Comparison of ENCODE assay signal across 19 cellular contexts in the genomic region with DNA sequence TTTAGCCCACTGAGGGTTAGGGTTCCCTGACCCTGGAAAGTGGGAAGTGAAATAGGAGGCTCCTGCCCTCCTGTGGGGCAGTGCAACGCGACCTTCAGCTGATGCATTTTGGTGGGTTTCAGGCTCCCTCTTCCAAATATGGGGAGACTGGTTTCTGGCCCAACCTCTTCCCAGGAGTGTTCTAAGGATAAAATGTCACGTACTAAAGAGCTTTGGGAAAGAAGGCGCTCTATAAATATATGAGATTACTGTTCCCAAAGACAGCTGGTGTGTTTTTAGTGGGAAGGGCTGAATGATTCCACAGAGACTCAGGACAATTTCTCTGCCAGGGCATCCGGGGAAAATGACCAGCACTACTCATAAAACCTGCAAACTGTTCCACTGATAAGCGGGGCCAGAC. TPM values are rescaled to one million over a fixed set of nuclear protein-coding genes. Genes with fewer than 3 reads are reported as not detected.
DNase-seq lines count a peak whose midpoint lies in the region; ATAC-seq and TF ChIP-seq lines count a peak whose summit lies in the region.
"Had no signal": no experiment of that assay in that cellular context is flagged by ENCODE, and none has a peak within 500 bp of the region (broad histone marks: within the 10 kb centered on the region; RNA-seq: fewer than 3 reads in every experiment).

No MANE protein-coding gene starts in this region.

- intact Hi-C loops in natural killer cell (cut with micrococcal nuclease) (loop anchor here (5.0 to 10.0 kb wide), 3 partner anchors 154 to 299 kb away; a partner anchor contains a TSS), sciatic nerve (cut with DNase I) (loop anchor here (5.0 kb wide), 1 partner anchor 126 kb away; no protein-coding TSS in a partner anchor)

- H3K4me3 Mint-ChIP-seq in natural killer cell treated with Interleukin-12 subunit alpha and Interleukin-12 subunit beta and Interleukin-15 and Interleukin-18, amount 100 ng/mL, for 72 hours: no peak overlapping the region
- H3K4me3 Mint-ChIP-seq in natural killer cell (no peak overlapping the region), immature natural killer cell (no peak overlapping the region)
- H3K4me3 Mint-ChIP-seq: CD4-positive, alpha-beta T cell; GM23338 had no signal

- peak; percentile 31 for DNase-seq in natural killer cell treated with Interleukin-12 subunit alpha and Interleukin-12 subunit beta and Interleukin-15 and Interleukin-18, amount 100 ng/mL, for 72 hours (ENCODE audit: low spot score)
- DNase-seq in natural killer cell (no peak), immature natural killer cell (no peak), sciatic nerve (ENCODE audit: low spot score) (no peak), NCI-H345 (lab: John Stamatoyannopoulos, UW) (no peak), T-helper 1 cell (no peak)
- DNase-seq: BE2C; Caco-2; CD4-positive, alpha-beta T cell; DND-41; KG1; NCI-H1092 treated with DMSO at 0.1 percent for 48 hours; NCI-H1436 treated with DMSO at 0.1 percent for 48 hours; NCI-H1930; NCI-H510A; NK-92 treated with Interleukin-12 subunit alpha and Interleukin-12 subunit beta, amount 100 ng/mL, for 24 hours; SJCRH30 had no signal

- ATAC-seq in natural killer cell treated with Interleukin-12 subunit alpha and Interleukin-12 subunit beta and Interleukin-15 and Interleukin-18, amount 100 ng/mL, for 72 hours: no peak
- ATAC-seq in natural killer cell (no peak), sciatic nerve (peak; percentile 50), HG03432 (IDR thresholded peaks at IDR 0.05; ENCODE audit: unreplicated experiment) (no peak)
- ATAC-seq: GM23338 had no signal

- no peaks in the 10 kb centered on the region for H3K27me3 Mint-ChIP-seq in natural killer cell treated with Interleukin-12 subunit alpha and Interleukin-12 subunit beta and Interleukin-15 and Interleukin-18, amount 100 ng/mL, for 72 hours
- H3K27me3 Mint-ChIP-seq in natural killer cell (ENCODE audit: low read depth in 2 of 2): no peaks in the 10 kb centered on the region
- peaks cover 10 to 18% (median 10%) of the 10 kb centered on the region in 3 donors for H3K27me3 Mint-ChIP-seq in immature natural killer cell (ENCODE audit: low read depth in 3 of 3)
- H3K27me3 Mint-ChIP-seq: CD4-positive, alpha-beta T cell had no signal

- no peak for TF ChIP-seq CTCF in natural killer cell (IDR thresholded peaks at IDR 0.05)

- H3K36me3 Mint-ChIP-seq in natural killer cell treated with Interleukin-12 subunit alpha and Interleukin-12 subunit beta and Interleukin-15 and Interleukin-18, amount 100 ng/mL, for 72 hours: peaks cover 12% of the 10 kb centered on the region
- peaks cover 7% of the 10 kb centered on the region for H3K36me3 Mint-ChIP-seq in natural killer cell
- H3K36me3 Mint-ChIP-seq in immature natural killer cell: peaks cover 8 to 18% (median 13%) of the 10 kb centered on the region in 3 donors

- H3K4me1 Mint-ChIP-seq in natural killer cell treated with Interleukin-12 subunit alpha and Interleukin-12 subunit beta and Interleukin-15 and Interleukin-18, amount 100 ng/mL, for 72 hours (ENCODE audit: low read depth in 2 of 2): peaks cover 22 to 24% of the 10 kb centered on the region in 2 donors
- H3K4me1 Mint-ChIP-seq in natural killer cell (peaks cover 21 to 22% of the 10 kb centered on the region in 2 donors), immature natural killer cell (peaks cover 20 to 22% of the 10 kb centered on the region in 2 donors)

- H3K27ac Mint-ChIP-seq in natural killer cell treated with Interleukin-12 subunit alpha and Interleukin-12 subunit beta and Interleukin-15 and Interleukin-18, amount 100 ng/mL, for 72 hours: no peak overlapping the region
- H3K27ac Mint-ChIP-seq in natural killer cell: no peak overlapping the region
- H3K27ac Mint-ChIP-seq in immature natural killer cell: peak overlapping the region in 4 of 6 donors; percentile 12 to 50 (median 33)
- H3K27ac Mint-ChIP-seq: GM23338 had no signal

- H3K9me3 Mint-ChIP-seq in natural killer cell treated with Interleukin-12 subunit alpha and Interleukin-12 subunit beta and Interleukin-15 and Interleukin-18, amount 100 ng/mL, for 72 hours: no peaks in the 10 kb centered on the region
- H3K9me3 Mint-ChIP-seq in natural killer cell (no peaks in the 10 kb centered on the region), immature natural killer cell (no peaks in the 10 kb centered on the region)
- H3K9me3 Mint-ChIP-seq: CD4-positive, alpha-beta T cell; GM23338 had no signal

RNA-seq across cellular contexts. Expression of a gene that starts 9.8 kb away (rescaled TPM):
- total RNA-seq in natural killer cell treated with Interleukin-12 subunit alpha and Interleukin-12 subunit beta and Interleukin-15 and Interleukin-18, amount 100 ng/mL, for 72 hours: 100 to 1,000 TPM in 1 of 2 donors, 10 to 100 TPM in 1; 90.9 to 115 TPM
- total RNA-seq in natural killer cell (100 to 1,000 TPM in 1 of 3 donors, 10 to 100 TPM in 2; 74.0 to 121 (median 90.2) TPM), sciatic nerve (36.9 TPM)
- 10 to 100 TPM; 40.5 to 69.0 (median 53.3) TPM for polyA plus RNA-seq in immature natural killer cell

RNA-seq across cellular contexts. Expression of a gene that starts 20.1 kb away (rescaled TPM):
- 10 to 100 TPM; 59.3 to 87.7 TPM for total RNA-seq in natural killer cell treated with Interleukin-12 subunit alpha and Interleukin-12 subunit beta and Interleukin-15 and Interleukin-18, amount 100 ng/mL, for 72 hours
- total RNA-seq in natural killer cell: 10 to 100 TPM; 45.4 to 56.5 (median 54.7) TPM
- polyA plus RNA-seq in immature natural killer cell: 100 to 1,000 TPM in 2 of 3 donors, 10 to 100 TPM in 1; 64.9 to 180 (median 105) TPM
- total RNA-seq in sciatic nerve: 84.4 TPM

Comparison
In these comparisons a context has a peak if more than half of its experiments do, and no peak if none do; other contexts are left out.
1. H3K27ac Mint-ChIP-seq: peak in immature natural killer cell (4 of 6); none in natural killer cell treated with Interleukin-12 subunit alpha and Interleukin-12 subunit beta and Interleukin-15 and Interleukin-18, amount 100 ng/mL, for 72 hours (0 of 2) and natural killer cell (0 of 2).